ENCODE assay signal across 27 cellular contexts in genomic region chr14:95549656-95550585, GRCh38. TPM values are rescaled to one million over a fixed set of nuclear protein-coding genes. Genes with fewer than 3 reads are reported as not detected.
A peak's percentile ranks its signal among the peaks of the same experiment; 100 is the strongest.
DNase-seq lines count a peak whose midpoint lies in the region; ATAC-seq and TF ChIP-seq lines count a peak whose summit lies in the region.
"Had no signal": no experiment of that assay in that cellular context is flagged by ENCODE, and none has a peak within 500 bp of the region (broad histone marks: within the 10 kb centered on the region; RNA-seq: fewer than 3 reads in every experiment).

No MANE protein-coding gene starts in this region.

- peaks cover 33% of the 10 kb centered on the region for H3K4me1 ChIP-seq in BLaER1
- H3K4me1 ChIP-seq in Panc1 (ENCODE audit: control insufficient read depth, insufficient read depth, low read length): peaks cover 28% of the 10 kb centered on the region
- no peaks in the 10 kb centered on the region for H3K4me1 ChIP-seq in hepatocyte (ENCODE audit: insufficient read depth)
- H3K4me1 ChIP-seq in mucosa of rectum (ENCODE audit: control insufficient read depth in 2 of 2, insufficient read depth in 2 of 2, low read length in 2 of 2): peaks cover 0 to 8% of the 10 kb centered on the region in 2 donors
- H3K4me1 ChIP-seq in tibial nerve: peaks cover 0 to 18% (median 2%) of the 10 kb centered on the region in 4 donors
- peaks cover 9 to 15% of the 10 kb centered on the region in 2 donors for H3K4me1 ChIP-seq in adrenal gland (replicated peaks in 1 of 2)
- H3K4me1 ChIP-seq: gastroesophageal sphincter, lower lobe of right lung, uterus had no signal

- WGBS in hepatocyte (ENCODE audit: low lambda C conversion rate, missing lambda C conversion rate): 65% methylated on average over 16 of the region's 16 CpGs
- WGBS in tibial nerve, 2 donors: 81% methylated on average over 16 of the region's 16 CpGs
- 90 to 91% (median 90%) methylated on average over 13 to 16 of the region's 16 CpGs for WGBS in adrenal gland, 4 donors

- TF ChIP-seq EP300 in tibial nerve (IDR thresholded peaks at IDR 0.05): no peak

- H4K20me1 ChIP-seq in BLaER1: peaks cover 69% of the 10 kb centered on the region
- no peaks in the 10 kb centered on the region for H4K20me1 ChIP-seq in hepatocyte (ENCODE audit: insufficient read depth, poor library complexity, severe bottlenecking)

- no peaks in the 10 kb centered on the region for H3K27me3 Mint-ChIP-seq in type B pancreatic cell
- H3K27me3 Mint-ChIP-seq: activated CD4-positive, alpha-beta memory T cell treated with anti-CD3 and anti-CD28 coated beads, Interleukin-2, amount 10 ng/mL, durations not matched to agents 7 days and 5 days; CD4-positive, CD25-positive, alpha-beta regulatory T cell; stimulated activated memory B cell treated with anti-CD40 and anti-IgM and Interleukin-4, amounts not matched to agents 10 μg/mL and 1 μg/mL and 100 μg/mL, for 72 hours had no signal

- H3K27ac ChIP-seq in BLaER1 (peak overlapping the region; percentile 6; the same call in 1 of the 2 replicates), Panc1 (ENCODE audit: low read length) (no peak overlapping the region), hepatocyte (peak overlapping the region; percentile 40), mucosa of rectum (ENCODE audit: low read depth in 2 of 2, low read length in 2 of 2) (peak overlapping the region in 1 of 2 donors; percentile 18), tibial nerve (no peak overlapping the region), adrenal gland (no peak overlapping the region)
- H3K27ac ChIP-seq: gastroesophageal sphincter, lower lobe of right lung, neural progenitor cell, uterus had no signal

- H3K36me3 ChIP-seq in BLaER1 (peaks cover 66% of the 10 kb centered on the region), Panc1 (ENCODE audit: control insufficient read depth, insufficient read depth, low read length) (no peaks in the 10 kb centered on the region), hepatocyte (replicated peaks; ENCODE audit: insufficient read depth, low read depth) (no peaks in the 10 kb centered on the region), mucosa of rectum (ENCODE audit: control insufficient read depth in 2 of 2, insufficient read depth in 2 of 2, low read length in 2 of 2) (no peaks in the 10 kb centered on the region), tibial nerve (peaks cover 0 to 19% (median 0%) of the 10 kb centered on the region in 3 donors), adrenal gland (replicated peaks in 1 of 2) (peaks cover 0 to 1% of the 10 kb centered on the region in 2 donors)
- H3K36me3 ChIP-seq: neural progenitor cell, uterus had no signal

- H3K4me2 ChIP-seq in BLaER1: no peak overlapping the region
- no peak overlapping the region for H3K4me2 ChIP-seq in hepatocyte
- H3K4me2 ChIP-seq: neural progenitor cell had no signal

- H3K36me3 Mint-ChIP-seq in type B pancreatic cell: peaks cover 20% of the 10 kb centered on the region

- CTCF ChIA-PET in Panc1 (lab: Charles Lee): no interaction called here

- DNase-seq in Panc1 (ENCODE audit: low read depth, low spot score) (no peak), hepatocyte (ENCODE audit: low spot score) (no peak), tibial nerve (ENCODE audit: low spot score in 2 of 2) (no peak), type B pancreatic cell (ENCODE audit: extremely low spot score, unreplicated experiment) (no peak), ureter (ENCODE audit: low spot score) (no peak), adrenal gland (no peak)
- DNase-seq: 8988T; activated CD4-positive, alpha-beta memory T cell treated with anti-CD3 and anti-CD28 coated beads, Interleukin-2, amount 10 ng/mL, durations not matched to agents 7 days and 5 days; activated CD4-positive, alpha-beta T cell treated with anti-CD3 and anti-CD28 coated beads for 1 hour; activated gamma-delta T cell; caudate nucleus; CD4-positive, CD25-positive, alpha-beta regulatory T cell; IMR-90; lower lobe of right lung; NCI-H1092; NCI-H1930; NCI-H526; stimulated activated CD4-positive, alpha-beta T cell treated with anti-CD3 and anti-CD28 coated beads, Interleukin-4, amount 100 ng/mL, for 4 hours; uterus had no signal

- in situ Hi-C loops in Panc1 (cut with HindIII; ENCODE audit: low pct_unique_long_range_greater_than_20kb, low sequenced_read_pairs): no loop called here

- H3K27ac Mint-ChIP-seq in type B pancreatic cell: no peak overlapping the region
- H3K27ac Mint-ChIP-seq: activated CD4-positive, alpha-beta memory T cell treated with anti-CD3 and anti-CD28 coated beads, Interleukin-2, amount 10 ng/mL, durations not matched to agents 7 days and 5 days; CD4-positive, CD25-positive, alpha-beta regulatory T cell; neural progenitor cell; stimulated activated memory B cell treated with anti-CD40 and anti-IgM and Interleukin-4, amounts not matched to agents 10 μg/mL and 1 μg/mL and 100 μg/mL, for 72 hours had no signal

- H3K9me2 ChIP-seq in hepatocyte (replicated peaks; ENCODE audit: insufficient read depth): no peaks in the 10 kb centered on the region

- intact Hi-C loops in Panc1 (cut with micrococcal nuclease; ENCODE audit: unreplicated experiment): no loop called here
- intact Hi-C loops in adrenal gland (cut with DNase I): no loop called here

- peaks cover 7% of the 10 kb centered on the region for H3K79me2 ChIP-seq in hepatocyte

- H3K4me1 Mint-ChIP-seq in type B pancreatic cell (ENCODE audit: unreplicated experiment): no peaks in the 10 kb centered on the region
- H3K4me1 Mint-ChIP-seq: stimulated activated memory B cell treated with anti-CD40 and anti-IgM and Interleukin-4, amounts not matched to agents 10 μg/mL and 1 μg/mL and 100 μg/mL, for 72 hours had no signal

- H3K9me3 ChIP-seq in BLaER1 (no peaks in the 10 kb centered on the region; the same call in 1 of the 2 replicates), Panc1 (ENCODE audit: control insufficient read depth, insufficient read depth, low read depth, low read length) (no peaks in the 10 kb centered on the region), hepatocyte (ENCODE audit: low read depth) (no peaks in the 10 kb centered on the region), mucosa of rectum (ENCODE audit: control insufficient read depth in 2 of 2, low read length in 2 of 2) (no peaks in the 10 kb centered on the region), tibial nerve (peaks cover 0 to 4% (median 0%) of the 10 kb centered on the region in 4 donors), adrenal gland (replicated peaks in 1 of 3) (no peaks in the 10 kb centered on the region)
- H3K9me3 ChIP-seq: gastroesophageal sphincter, lower lobe of right lung, uterus had no signal

- POLR2A ChIA-PET in Panc1 (lab: Charles Lee): no interaction called here

- no peak overlapping the region for H3K4me3 Mint-ChIP-seq in type B pancreatic cell
- H3K4me3 Mint-ChIP-seq: activated CD4-positive, alpha-beta memory T cell treated with anti-CD3 and anti-CD28 coated beads, Interleukin-2, amount 10 ng/mL, durations not matched to agents 7 days and 5 days; neural progenitor cell; stimulated activated memory B cell treated with anti-CD40 and anti-IgM and Interleukin-4, amounts not matched to agents 10 μg/mL and 1 μg/mL and 100 μg/mL, for 72 hours had no signal

- H3K9ac ChIP-seq in BLaER1 (no peak overlapping the region), mucosa of rectum (ENCODE audit: low read depth in 1 of 2, low read length in 2 of 2) (no peak overlapping the region)
- H3K9ac ChIP-seq: neural progenitor cell had no signal

- no peak overlapping the region for H2AFZ ChIP-seq in hepatocyte
- H2AFZ ChIP-seq: neural progenitor cell had no signal

- no peak for TF ChIP-seq CTCF in Panc1 (IDR thresholded peaks at IDR 0.05)
- no peak for TF ChIP-seq CTCF in hepatocyte (IDR thresholded peaks at IDR 0.05; ENCODE audit: poor library complexity)
- no peak for TF ChIP-seq CTCF in tibial nerve (IDR thresholded peaks at IDR 0.05)
- no peak for TF ChIP-seq CTCF in type B pancreatic cell (conservative IDR thresholded peaks at IDR 0.05)
- TF ChIP-seq CTCF in adrenal gland (IDR thresholded peaks at IDR 0.05): no peak

- no TSS peak for BruUV-seq in Panc1 (replicated peaks; lab: Mats Ljungman, UMichigan)

- 0 out of 2 replicates have a peak, but pooled peaks have one; percentile 43 for ATAC-seq in Panc1
- ATAC-seq: gastroesophageal sphincter; GM12878; lower lobe of right lung; sciatic nerve; stimulated activated memory B cell treated with anti-CD40 and anti-IgM and Interleukin-4, amounts not matched to agents 10 μg/mL and 1 μg/mL and 100 μg/mL, for 72 hours had no signal

- H3K9me3 Mint-ChIP-seq in type B pancreatic cell: peaks cover 4% of the 10 kb centered on the region
- H3K9me3 Mint-ChIP-seq: activated CD4-positive, alpha-beta memory T cell treated with anti-CD3 and anti-CD28 coated beads, Interleukin-2, amount 10 ng/mL, durations not matched to agents 7 days and 5 days; CD4-positive, CD25-positive, alpha-beta regulatory T cell had no signal

- H3K27me3 ChIP-seq in BLaER1 (no peaks in the 10 kb centered on the region), Panc1 (ENCODE audit: control insufficient read depth, insufficient read depth, low read length) (no peaks in the 10 kb centered on the region), hepatocyte (no peaks in the 10 kb centered on the region), mucosa of rectum (ENCODE audit: control insufficient read depth in 2 of 2, insufficient read depth in 2 of 2, low read length in 2 of 2) (no peaks in the 10 kb centered on the region), tibial nerve (no peaks in the 10 kb centered on the region), adrenal gland (no peaks in the 10 kb centered on the region)
- H3K27me3 ChIP-seq: gastroesophageal sphincter, neural progenitor cell, SJSA1, uterus had no signal

- H3K4me3 ChIP-seq in BLaER1 (no peak overlapping the region), Panc1 (ENCODE audit: low read depth in 2 of 2, low read length in 2 of 2) (no peak overlapping the region), hepatocyte (no peak overlapping the region), mucosa of rectum (ENCODE audit: low read length in 2 of 2) (peak overlapping the region; percentile 7 to 25), tibial nerve (no peak overlapping the region), adrenal gland (no peak overlapping the region)
- H3K4me3 ChIP-seq: gastroesophageal sphincter, GM12878, lower lobe of right lung, neural progenitor cell, SJSA1, uterus had no signal

- TF ChIP-seq POLR2A in tibial nerve (IDR thresholded peaks at IDR 0.05) (no peak), adrenal gland (IDR thresholded peaks at IDR 0.05) (no peak)

RNA-seq across cellular contexts. Expression of gene GLRX5, which starts 15.1 kb away (rescaled TPM):
- total RNA-seq in Panc1 (2021; ENCODE audit: unreplicated experiment) (38.6 TPM), hepatocyte (50.0 and 63.5 TPM in 2 replicates), tibial nerve (10 to 100 TPM; 26.4 to 44.7 (median 34.6) TPM), type B pancreatic cell (ENCODE audit: low replicate concordance) (48.8 and 59.4 TPM in 2 replicates), ureter (35.9 TPM), adrenal gland (100 to 1,000 TPM in 1 of 8 donors, 10 to 100 TPM in 7; 45.3 to 128 (median 71.6) TPM)
- 42.7 TPM for polyA plus RNA-seq in Panc1 (2012; ENCODE audit: insufficient read length)
- polyA plus RNA-seq in hepatocyte (94.5 and 105 TPM in 2 replicates), adrenal gland (100 to 1,000 TPM in 1 of 3 donors, 10 to 100 TPM in 2; 32.7 to 134 (median 57.6) TPM)

RNA-seq across cellular contexts. Expression of gene SYNE3, which starts 33.5 kb away (rescaled TPM):
- 6.2 TPM for total RNA-seq in Panc1 (2021; ENCODE audit: unreplicated experiment)
- 2.1 TPM for polyA plus RNA-seq in Panc1 (2012; ENCODE audit: insufficient read length)
- 2.0 and 2.4 TPM in 2 replicates for total RNA-seq in hepatocyte
- polyA plus RNA-seq in hepatocyte: 0.16 and 1.3 TPM in 2 replicates
- total RNA-seq in tibial nerve: 100 to 1,000 TPM in 1 of 4 donors, 10 to 100 TPM in 3; 71.0 to 106 (median 87.5) TPM
- 0.65 and 2.9 TPM in 2 replicates for total RNA-seq in type B pancreatic cell (ENCODE audit: low replicate concordance)
- 14.4 TPM for total RNA-seq in ureter
- 10 to 100 TPM; 10.5 to 24.8 (median 14.4) TPM for total RNA-seq in adrenal gland
- 1 to 10 TPM; 2.5 to 6.2 (median 4.4) TPM for polyA plus RNA-seq in adrenal gland

Comparison
In these comparisons a context has a peak if more than half of its experiments do, and no peak if none do; other contexts are left out.
1. H3K27ac ChIP-seq: peak in BLaER1 (single experiment) and hepatocyte (single experiment); none in Panc1 (single experiment), tibial nerve (0 of 4) and adrenal gland (0 of 5).
2. H3K4me3 ChIP-seq: peak in mucosa of rectum (2 of 2); none in BLaER1 (single experiment), Panc1 (0 of 2), hepatocyte (single experiment), tibial nerve (0 of 4) and adrenal gland (0 of 4).